In genomic region chr16:22297871-22298733, GRCh38 we compare ENCODE assay signal across 1 cellular context.
A peak's percentile ranks its signal among the peaks of the same experiment; 100 is the strongest.
TF ChIP-seq lines count a peak whose summit lies in the region.

No MANE protein-coding gene starts in this region.

TF ChIP-seq in IMR-90, 13 proteins besides CTCF, POLR2A, EP300 and RAD21 (continued from another document):
- TF ChIP-seq USF2 (IDR thresholded peaks at IDR 0.05; ENCODE audit: low read depth, low read length), result no peak; the same call in 1 of the 2 replicates
- TF ChIP-seq MAZ (IDR thresholded peaks at IDR 0.05; ENCODE audit: borderline replicate concordance, low read depth, low read length), result no peak
- no peak for TF ChIP-seq MXI1 (IDR thresholded peaks at IDR 0.05; ENCODE audit: borderline replicate concordance, low read depth, low read length)
- TF ChIP-seq CHD1 (IDR thresholded peaks at IDR 0.05; ENCODE audit: low read depth, low read length), result no peak
- TF ChIP-seq SMC3 (IDR thresholded peaks at IDR 0.05; ENCODE audit: low read depth, low read length), result no peak
- TF ChIP-seq RCOR1 (IDR thresholded peaks at IDR 0.05; ENCODE audit: insufficient replicate concordance, low read length), result peak; percentile 35
- TF ChIP-seq FOS (IDR thresholded peaks at IDR 0.05; ENCODE audit: low read depth, low read length), result peak; percentile 93
- no peak for TF ChIP-seq CEBPB (IDR thresholded peaks at IDR 0.05; ENCODE audit: low read depth, low read length)
- peak; percentile 82 for TF ChIP-seq MAFK (IDR thresholded peaks at IDR 0.05; ENCODE audit: low read depth, low read length)
